15 cellular contexts compared by ENCODE assay signal in the genomic region with DNA sequence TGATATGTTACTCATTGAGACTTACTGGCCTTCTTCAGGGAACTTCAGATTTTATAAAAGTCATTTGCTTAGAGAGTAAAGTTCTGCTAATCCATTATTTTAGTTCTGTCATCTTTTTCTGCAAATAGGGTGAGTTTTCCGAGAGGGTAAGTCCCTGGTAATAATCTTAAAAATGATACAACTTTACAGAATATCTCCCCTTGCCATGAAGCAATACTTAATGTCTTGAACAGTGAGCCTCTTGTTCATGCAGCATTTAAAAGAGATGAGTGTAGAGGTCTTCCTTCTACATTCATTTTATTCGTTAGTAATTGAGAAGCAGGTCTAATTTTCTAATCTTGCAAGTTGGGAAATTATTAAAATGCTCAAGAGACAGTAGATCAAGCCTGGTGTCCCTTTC. TPM values are rescaled to one million over a fixed set of nuclear protein-coding genes. Genes with fewer than 3 reads are reported as not detected.
DNase-seq lines count a peak whose midpoint lies in the region; ATAC-seq and TF ChIP-seq lines count a peak whose summit lies in the region.
"Had no signal": no experiment of that assay in that cellular context is flagged by ENCODE, and none has a peak within 500 bp of the region (broad histone marks: within the 10 kb centered on the region; RNA-seq: fewer than 3 reads in every experiment).

No MANE protein-coding gene starts in this region.

- H3K36me3 Mint-ChIP-seq in effector memory CD8-positive, alpha-beta T cell (ENCODE audit: insufficient read depth): peaks cover 58% of the 10 kb centered on the region

- H3K9me3 Mint-ChIP-seq in effector memory CD8-positive, alpha-beta T cell: no peaks in the 10 kb centered on the region
- H3K9me3 Mint-ChIP-seq: stimulated activated naive CD8-positive, alpha-beta T cell treated with anti-CD3 and anti-CD28 coated beads, Interleukin-15, amount 100 ng/mL, for 72 hours had no signal

- H2AFZ ChIP-seq in smooth muscle cell (ENCODE audit: low read depth): no peak overlapping the region

- no peak overlapping the region for H3K9ac ChIP-seq in smooth muscle cell (ENCODE audit: low read depth)

- no peak for ATAC-seq in effector memory CD8-positive, alpha-beta T cell (replicated peaks)
- ATAC-seq: HepG2; stimulated activated naive CD8-positive, alpha-beta T cell treated with anti-CD3 and anti-CD28 coated beads, Interleukin-15, amount 100 ng/mL, for 72 hours had no signal

- in situ Hi-C loops in SK-MEL-5 (cut with HindIII; ENCODE audit: low pct_unique_long_range_greater_than_20kb, low sequenced_read_pairs): no loop called here

- WGBS in smooth muscle cell (ENCODE audit: low lambda C conversion rate): 88% methylated on average over 2 of the region's 2 CpGs

- peaks cover 87% of the 10 kb centered on the region for H3K4me1 ChIP-seq in DOHH2 (ENCODE audit: control insufficient read depth, low read length)
- H3K4me1 ChIP-seq in smooth muscle cell (ENCODE audit: low read depth): peaks cover 7% of the 10 kb centered on the region

- H3K36me3 ChIP-seq in DOHH2 (ENCODE audit: control insufficient read depth, low read length): peaks cover 76% of the 10 kb centered on the region
- H3K36me3 ChIP-seq in smooth muscle cell (ENCODE audit: low read depth): no peaks in the 10 kb centered on the region

- H3K4me1 Mint-ChIP-seq in effector memory CD8-positive, alpha-beta T cell (ENCODE audit: low read depth in 2 of 2): peaks cover 50 to 71% of the 10 kb centered on the region in 2 donors

- peak overlapping the region; percentile 40 to 53 for H3K4me3 Mint-ChIP-seq in effector memory CD8-positive, alpha-beta T cell

- no peaks in the 10 kb centered on the region for H3K9me2 ChIP-seq in DOHH2 (replicated peaks; ENCODE audit: control insufficient read depth, low read length)

- H4K20me1 ChIP-seq in DOHH2 (ENCODE audit: control insufficient read depth, insufficient read depth, low read depth, low read length) (peaks cover 13% of the 10 kb centered on the region; the same call in 1 of the 2 replicates), smooth muscle cell (ENCODE audit: low read depth) (peaks cover 61% of the 10 kb centered on the region)

- H3K27me3 ChIP-seq in DOHH2 (ENCODE audit: control insufficient read depth, low read length) (no peaks in the 10 kb centered on the region), smooth muscle cell (ENCODE audit: low read depth) (no peaks in the 10 kb centered on the region)
- H3K27me3 ChIP-seq: SJSA1 had no signal

- peak overlapping the region; percentile 42 to 55 for H3K27ac Mint-ChIP-seq in effector memory CD8-positive, alpha-beta T cell
- H3K27ac Mint-ChIP-seq: stimulated activated naive CD8-positive, alpha-beta T cell treated with anti-CD3 and anti-CD28 coated beads, Interleukin-15, amount 100 ng/mL, for 72 hours had no signal

- H3K27ac ChIP-seq in DOHH2 (ENCODE audit: low read depth, low read length) (peak overlapping the region; percentile 69), smooth muscle cell (ENCODE audit: low read depth) (peak overlapping the region; percentile 8)
- H3K27ac ChIP-seq: SJSA1 had no signal

- no peak for TF ChIP-seq CTCF in DOHH2 (IDR thresholded peaks at IDR 0.05; ENCODE audit: low read depth, low read length, poor library complexity, severe bottlenecking)
- no peak for TF ChIP-seq CTCF in smooth muscle cell (IDR thresholded peaks at IDR 0.05; ENCODE audit: borderline replicate concordance, insufficient read depth, poor library complexity, severe bottlenecking)

- peaks cover 37% of the 10 kb centered on the region for H3F3A ChIP-seq in DOHH2 (ENCODE audit: control insufficient read depth, insufficient read depth)
- H3F3A ChIP-seq in smooth muscle cell (ENCODE audit: low read depth): no peaks in the 10 kb centered on the region

- peak overlapping the region; percentile 49 for H3K4me2 ChIP-seq in DOHH2 (ENCODE audit: low read length)
- no peak overlapping the region for H3K4me2 ChIP-seq in smooth muscle cell

- H3K79me2 ChIP-seq in DOHH2 (ENCODE audit: control insufficient read depth, low read length) (peaks cover 98% of the 10 kb centered on the region), smooth muscle cell (ENCODE audit: low read depth) (peaks cover 85% of the 10 kb centered on the region)

- H3K9me3 ChIP-seq in DOHH2 (ENCODE audit: control insufficient read depth, insufficient read depth, low read length) (no peaks in the 10 kb centered on the region), smooth muscle cell (replicated peaks; ENCODE audit: low read depth) (no peaks in the 10 kb centered on the region)
- H3K9me3 ChIP-seq: SJSA1 had no signal

- peak overlapping the region; percentile 23 for H3K4me3 ChIP-seq in DOHH2 (ENCODE audit: low read length)
- H3K4me3 ChIP-seq in smooth muscle cell: no peak overlapping the region
- H3K4me3 ChIP-seq: SJSA1 had no signal

- H3K27me3 Mint-ChIP-seq in effector memory CD8-positive, alpha-beta T cell: no peaks in the 10 kb centered on the region
- H3K27me3 Mint-ChIP-seq: stimulated activated naive CD8-positive, alpha-beta T cell treated with anti-CD3 and anti-CD28 coated beads, Interleukin-15, amount 100 ng/mL, for 72 hours had no signal

- DNase-seq in SK-MEL-5 (ENCODE audit: low read depth, low spot score): peak; percentile 14
- no peak for DNase-seq in effector memory CD8-positive, alpha-beta T cell
- no peak for DNase-seq in smooth muscle cell (lab: John Stamatoyannopoulos, UW; ENCODE audit: unreplicated experiment)
- no peak for DNase-seq in stimulated activated CD4-positive, alpha-beta T cell treated with anti-CD3 and anti-CD28 coated beads, Interleukin-12 subunit alpha, Interleukin-12 subunit beta, amount 100 ng/mL, for 4 hours
- no peak for DNase-seq in stimulated activated naive CD4-positive, alpha-beta T cell treated with Interleukin-2 at 50 U/mL for 16 hours (lab: John Stamatoyannopoulos, UW)
- DNase-seq in activated T-cell treated with anti-CD3 and anti-CD28 coated beads for 4 hours: no peak
- DNase-seq: activated CD4-positive, alpha-beta T cell treated with anti-CD3 and anti-CD28 coated beads, Interleukin-2, amount 50 U/mL, for 1 hour; effector CD8-positive, alpha-beta T cell; H7; NCI-H1694 treated with DMSO at 0.1 percent for 48 hours; occipital lobe; stimulated activated naive CD8-positive, alpha-beta T cell treated with anti-CD3 and anti-CD28 coated beads, Interleukin-15, amount 100 ng/mL, for 72 hours had no signal

RNA-seq across cellular contexts. Expression of a gene that starts 52.6 kb away (rescaled TPM):
- 116 and 127 TPM in 2 replicates for total RNA-seq in SK-MEL-5 (2014; rRNA removed; shearing (Covaris generic))
- 58.8 and 93.4 TPM in 2 replicates for polyA plus RNA-seq in SK-MEL-5 (2015; cell fraction: cytosol; rRNA removed)
- 93.9 and 94.2 TPM in 2 replicates for polyA plus RNA-seq in SK-MEL-5 (2015; cell fraction: nucleus; rRNA removed)
- total RNA-seq in smooth muscle cell: 126 and 128 TPM in 2 replicates
- polyA plus RNA-seq in smooth muscle cell: 19.5 and 22.0 TPM in 2 replicates
